Comparison of ENCODE assay signal across 8 cellular contexts in the genomic region with DNA sequence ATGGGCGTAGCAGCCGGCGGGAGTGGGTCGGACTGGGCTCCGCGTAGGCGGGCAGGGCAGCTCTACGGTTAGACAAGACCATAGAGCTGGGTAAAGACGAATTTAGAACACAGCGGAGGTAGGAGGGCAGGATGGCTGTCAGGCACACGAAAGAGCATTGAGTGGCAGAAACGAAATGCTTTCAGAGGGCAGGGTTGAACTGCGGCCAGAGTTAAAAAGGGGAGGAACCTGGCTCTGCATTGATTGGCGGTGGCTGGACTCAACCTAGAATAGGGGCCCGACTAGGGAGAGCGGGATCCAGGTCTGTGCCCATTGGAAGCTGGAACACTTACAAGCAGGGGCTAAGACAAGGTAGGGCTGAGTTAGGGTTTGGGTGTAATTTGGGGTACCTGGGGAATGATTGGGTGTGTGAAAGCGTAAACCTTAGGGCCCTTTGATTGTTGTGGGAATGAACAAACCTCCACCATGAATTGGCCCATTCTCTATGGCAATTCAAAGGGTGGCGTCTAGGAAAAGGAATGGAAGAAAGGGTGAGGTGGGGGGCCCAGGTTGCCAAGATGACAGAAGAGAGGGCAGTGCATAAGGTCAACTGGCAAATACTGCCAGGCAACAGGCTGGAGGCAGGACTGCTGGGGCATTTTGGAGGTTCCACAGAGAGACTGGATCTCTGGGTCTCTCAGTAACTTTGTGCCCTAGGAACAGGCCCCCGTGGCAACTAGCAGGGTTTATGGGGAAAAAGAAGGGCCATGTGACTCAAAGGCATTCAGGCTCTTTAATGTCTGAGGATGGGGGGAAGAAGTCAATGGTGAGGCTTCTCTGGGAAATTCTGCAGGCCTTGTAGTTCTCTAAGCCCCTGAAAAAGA. TPM values are rescaled to one million over a fixed set of nuclear protein-coding genes. Genes with fewer than 3 reads are reported as not detected.
DNase-seq lines count a peak whose midpoint lies in the region; ATAC-seq, FAIRE-seq and TF ChIP-seq lines count a peak whose summit lies in the region.

No MANE protein-coding gene starts in this region.

- peaks cover 2% of the 10 kb centered on the region for H3K79me2 ChIP-seq in HepG2 (ENCODE audit: insufficient read depth, low read length)

- no peak for ATAC-seq in HepG2
- peak; percentile 13 for ATAC-seq in body of pancreas
- ATAC-seq in GM18868 (IDR thresholded peaks at IDR 0.05; ENCODE audit: unreplicated experiment), result no peak
- ATAC-seq in HG03135 (IDR thresholded peaks at IDR 0.05; ENCODE audit: unreplicated experiment), result no peak

- peak overlapping the region in 2 of 3 donors; percentile 64 to 75 for H3K4me3 ChIP-seq in liver (ENCODE audit: low read depth in 1 of 3, low read length in 3 of 3)
- H3K4me3 ChIP-seq in HepG2 (replicated peaks in 1 of 3; ENCODE audit: insufficient read depth in 1 of 3, low read depth in 2 of 3, low read length in 3 of 3), result no peak overlapping the region
- peak overlapping the region in 1 of 2 donors; percentile 21 for H3K4me3 ChIP-seq in body of pancreas
- H3K4me3 ChIP-seq in mesodermal cell (ENCODE audit: extremely low read depth, insufficient read depth, low read length, poor library complexity, severe bottlenecking), result peak overlapping the region; percentile 17

- H3K27me3 ChIP-seq in liver (ENCODE audit: control insufficient read depth in 4 of 4, insufficient read depth in 4 of 4, low read length in 3 of 4), result no peaks in the 10 kb centered on the region
- no peaks in the 10 kb centered on the region for H3K27me3 ChIP-seq in HepG2 (ENCODE audit: control insufficient read depth in 1 of 2, insufficient read depth in 2 of 2, low read length in 2 of 2)
- H3K27me3 ChIP-seq in body of pancreas, result no peaks in the 10 kb centered on the region

- CTCF ChIA-PET in HepG2 (lab: Yijun Ruan, JAX; ENCODE audit: low intra/inter-chr PET ratio, low total read pairs), result no interaction called here

- BruUV-seq in HepG2 (replicated peaks; lab: Mats Ljungman, UMichigan), result no TSS peak

- no peak overlapping the region for H3K4me2 ChIP-seq in HepG2 (ENCODE audit: low read depth, low read length)

- 9% methylated on average over 19 of the region's 19 CpGs for WGBS in liver
- WGBS in HepG2 (ENCODE audit: low lambda C conversion rate), result 98% methylated on average over 17 of the region's 19 CpGs
- WGBS in body of pancreas, 2 donors, result 13 to 23% methylated on average over 7 to 18 of the region's 19 CpGs
- 0 to 9% methylated on average over 8 to 16 of the region's 19 CpGs for WGBS in mesodermal cell (ENCODE audit: insufficient coverage in 2 of 2), 2 experiments

- TF ChIP-seq RAD21 in liver (IDR thresholded peaks at IDR 0.05) (no peak), HepG2 (CRISPR knock-in tag; IDR thresholded peaks at IDR 0.05) (no peak)

- no peak for FAIRE-seq in HepG2 (lab: Jason Lieb, UNC)

- no peak for TF ChIP-seq EP300 in HepG2 (IDR thresholded peaks at IDR 0.05; ENCODE audit: low read depth in 2 of 2, low read length in 2 of 2)
- TF ChIP-seq EP300 in HepG2 (CRISPR knock-in tag; IDR thresholded peaks at IDR 0.05; ENCODE audit: borderline replicate concordance), result no peak

- POLR2A ChIA-PET in HepG2 (lab: Yijun Ruan, JAX), result no interaction called here

- no peak for DNase-seq in HepG2 (ENCODE audit: low spot score)
- no peak for DNase-seq in body of pancreas
- no peak for DNase-seq in NCI-H1930 (lab: John Stamatoyannopoulos, UW)
- no peak for DNase-seq in posterior cingulate gyrus

- TF ChIP-seq CTCF in liver (IDR thresholded peaks at IDR 0.05; ENCODE audit: low read depth, low read length, missing input control) (no peak), HepG2 (CRISPR knock-in tag; IDR thresholded peaks at IDR 0.05) (no peak), body of pancreas (IDR thresholded peaks at IDR 0.05) (no peak)

- H4K20me1 ChIP-seq in HepG2 (ENCODE audit: insufficient read depth, low read length), result no peaks in the 10 kb centered on the region

- H3K36me3 ChIP-seq in liver (ENCODE audit: control insufficient read depth in 4 of 4, insufficient read depth in 3 of 4, low read depth in 1 of 4, low read length in 3 of 4) (peaks cover 0 to 12% (median 5%) of the 10 kb centered on the region in 4 donors), HepG2 (replicated peaks in 1 of 2; ENCODE audit: control insufficient read depth in 1 of 2, insufficient read depth in 2 of 2, low read length in 2 of 2) (peaks cover 3 to 7% of the 10 kb centered on the region in 2 experiments; a peak in 4 of 5 replicates), body of pancreas (replicated peaks in 1 of 2; ENCODE audit: insufficient read depth in 1 of 2, low read depth in 2 of 2) (no peaks in the 10 kb centered on the region), mesodermal cell (ENCODE audit: control insufficient read depth, insufficient read depth, low read length) (peaks cover 26% of the 10 kb centered on the region)

- TF ChIP-seq POLR2A in HepG2 (IDR thresholded peaks at IDR 0.05; ENCODE audit: insufficient read depth in 1 of 2, low read depth in 2 of 2, low read length in 2 of 2) (no peak), body of pancreas (IDR thresholded peaks at IDR 0.05) (peak in 1 of 3 donors; percentile 11)

- H3K9ac ChIP-seq in liver (ENCODE audit: low read depth in 1 of 2, low read length in 2 of 2), result peak overlapping the region; percentile 10 to 25
- H3K9ac ChIP-seq in HepG2 (ENCODE audit: insufficient read depth, low read depth, low read length), result no peak overlapping the region

- no peaks in the 10 kb centered on the region for H3K9me3 ChIP-seq in liver (ENCODE audit: control insufficient read depth in 4 of 4, low read length in 3 of 4)
- no peaks in the 10 kb centered on the region for H3K9me3 ChIP-seq in HepG2 (ENCODE audit: low read length)
- no peaks in the 10 kb centered on the region for H3K9me3 ChIP-seq in body of pancreas
- H3K9me3 ChIP-seq in mesodermal cell (ENCODE audit: control insufficient read depth, low read length), result no peaks in the 10 kb centered on the region

- intact Hi-C loops in HepG2 (cut with micrococcal nuclease; ENCODE audit: unreplicated experiment), result no loop called here
- intact Hi-C loops in body of pancreas (cut with DNase I), result no loop called here
- intact Hi-C loops in posterior cingulate gyrus (cut with DNase I), result loop anchor here (10.0 kb wide), 1 partner anchor 374 kb away; no protein-coding TSS in a partner anchor

- H3K27ac ChIP-seq in liver (ENCODE audit: low read depth in 1 of 2, low read length in 2 of 2) (peak overlapping the region; percentile 94 to 98), HepG2 (ENCODE audit: extremely low read length, insufficient read depth, low read length) (no peak overlapping the region), body of pancreas (peak overlapping the region; percentile 57 to 89 (median 76)), mesodermal cell (ENCODE audit: low read depth, low read length, severe bottlenecking) (peak overlapping the region; percentile 18)

- H2AFZ ChIP-seq in HepG2 (ENCODE audit: low read length), result no peak overlapping the region

- peaks cover 5 to 24% (median 13%) of the 10 kb centered on the region in 4 donors for H3K4me1 ChIP-seq in liver (ENCODE audit: control insufficient read depth in 4 of 4, insufficient read depth in 4 of 4, low read length in 3 of 4)
- no peaks in the 10 kb centered on the region for H3K4me1 ChIP-seq in HepG2 (ENCODE audit: insufficient read depth, low read length)
- peaks cover 20% of the 10 kb centered on the region for H3K4me1 ChIP-seq in body of pancreas
- H3K4me1 ChIP-seq in mesodermal cell (ENCODE audit: control insufficient read depth, insufficient read depth, low read length, poor library complexity, severe bottlenecking), result peaks cover 5% of the 10 kb centered on the region

- in situ Hi-C loops in HepG2 (cut with HindIII; ENCODE audit: extremely low pct_ligation_motif_present, low pct_unique_long_range_greater_than_20kb), result no loop called here

RNA-seq across cellular contexts. Expression of a gene that starts 0.9 kb away (rescaled TPM):
- total RNA-seq in liver (10 to 100 TPM in 1 of 2 donors, 1 to 10 TPM in 1; 6.2 to 14.1 TPM), HepG2 (2016; rRNA removed; fragmentation: Illumina TruSeq; extraction: Trizol) (6.9 and 7.2 TPM in 2 replicates), body of pancreas (1 to 10 TPM; 6.9 to 9.9 TPM)
- polyA plus RNA-seq in liver (10 to 100 TPM in 1 of 2 donors, 1 to 10 TPM in 1; 9.1 to 20.2 TPM), HepG2 (2011; rRNA removed) (4.3 and 4.8 TPM in 2 replicates)
- 7.6 and 7.8 TPM in 2 replicates for total RNA-seq in HepG2 (2016; cell fraction: cytosol; rRNA removed; fragmentation: Illumina TruSeq; extraction: Trizol; ENCODE audit: low read depth)
- total RNA-seq in HepG2 (2016; cell fraction: insoluble cytoplasmic fraction; rRNA removed; fragmentation: Illumina TruSeq; extraction: Trizol), result 5.4 and 7.3 TPM in 2 replicates
- 21.8 and 23.5 TPM in 2 replicates for total RNA-seq in HepG2 (2016; cell fraction: membrane; rRNA removed; fragmentation: Illumina TruSeq; extraction: Trizol)
- total RNA-seq in HepG2 (2016; cell fraction: nucleus; rRNA removed; fragmentation: Illumina TruSeq; extraction: Trizol), result 3.7 and 4.0 TPM in 2 replicates
- polyA plus RNA-seq in HepG2 (2011; cell fraction: cytosol; rRNA removed), result 3.7 and 4.7 TPM in 2 replicates
- 10.4 and 13.0 TPM in 2 replicates for polyA plus RNA-seq in HepG2 (2011; cell fraction: nucleus; rRNA removed)
- 4.7 and 5.0 TPM in 2 replicates for polyA plus RNA-seq in HepG2 (2012)
- 14.9 and 16.4 TPM in 2 replicates for polyA plus RNA-seq in HepG2 (2016; cell fraction: cytosol; fragmentation: Illumina TruSeq; extraction: Trizol; ENCODE audit: low read depth)
- polyA plus RNA-seq in HepG2 (2016; cell fraction: insoluble cytoplasmic fraction; fragmentation: Illumina TruSeq; extraction: Trizol; ENCODE audit: low read depth), result 7.4 and 10.5 TPM in 2 replicates
- 27.8 and 31.6 TPM in 2 replicates for polyA plus RNA-seq in HepG2 (2016; cell fraction: membrane; fragmentation: Illumina TruSeq; extraction: Trizol; ENCODE audit: low read depth)
- 10.0 and 10.7 TPM in 2 replicates for polyA plus RNA-seq in HepG2 (2016; cell fraction: nucleus; fragmentation: Illumina TruSeq; extraction: Trizol; ENCODE audit: insufficient read depth, low read depth)
- 12.3 and 61.1 TPM in 2 replicates for polyA minus RNA-seq in HepG2 (2011; rRNA and poly(A)+ RNA removed; ENCODE audit: low replicate concordance)
- polyA minus RNA-seq in HepG2 (2011; cell fraction: cytosol; rRNA and poly(A)+ RNA removed), result 3.3 and 3.5 TPM in 2 replicates
- 5.0 and 6.2 TPM in 2 replicates for polyA minus RNA-seq in HepG2 (2011; cell fraction: nucleus; rRNA and poly(A)+ RNA removed)
- 30.3 TPM for polyA plus RNA-seq in mesodermal cell (2013, experiment 1 of 2)
- 25.9 TPM for polyA plus RNA-seq in mesodermal cell (2013, experiment 2 of 2)

RNA-seq across cellular contexts. Expression of a gene that starts 7.7 kb away (rescaled TPM):
- total RNA-seq in liver (10 to 100 TPM; 34.0 to 62.1 TPM), HepG2 (2016; rRNA removed; fragmentation: Illumina TruSeq; extraction: Trizol) (107 and 130 TPM in 2 replicates), body of pancreas (10 to 100 TPM; 41.9 to 56.6 TPM)
- polyA plus RNA-seq in liver (10 to 100 TPM; 68.5 to 99.0 TPM), HepG2 (2011; rRNA removed) (104 and 123 TPM in 2 replicates)
- 90.1 and 92.2 TPM in 2 replicates for total RNA-seq in HepG2 (2016; cell fraction: cytosol; rRNA removed; fragmentation: Illumina TruSeq; extraction: Trizol; ENCODE audit: low read depth)
- total RNA-seq in HepG2 (2016; cell fraction: insoluble cytoplasmic fraction; rRNA removed; fragmentation: Illumina TruSeq; extraction: Trizol), result 103 and 134 TPM in 2 replicates
- total RNA-seq in HepG2 (2016; cell fraction: membrane; rRNA removed; fragmentation: Illumina TruSeq; extraction: Trizol), result 117 and 127 TPM in 2 replicates
- total RNA-seq in HepG2 (2016; cell fraction: nucleus; rRNA removed; fragmentation: Illumina TruSeq; extraction: Trizol), result 43.4 and 44.5 TPM in 2 replicates
- 117 and 118 TPM in 2 replicates for polyA plus RNA-seq in HepG2 (2011; cell fraction: cytosol; rRNA removed)
- 39.3 and 43.2 TPM in 2 replicates for polyA plus RNA-seq in HepG2 (2011; cell fraction: nucleus; rRNA removed)
- 76.7 and 90.0 TPM in 2 replicates for polyA plus RNA-seq in HepG2 (2012)
- 96.2 and 97.9 TPM in 2 replicates for polyA plus RNA-seq in HepG2 (2016; cell fraction: cytosol; fragmentation: Illumina TruSeq; extraction: Trizol; ENCODE audit: low read depth)
- polyA plus RNA-seq in HepG2 (2016; cell fraction: insoluble cytoplasmic fraction; fragmentation: Illumina TruSeq; extraction: Trizol; ENCODE audit: low read depth), result 123 and 126 TPM in 2 replicates
- polyA plus RNA-seq in HepG2 (2016; cell fraction: membrane; fragmentation: Illumina TruSeq; extraction: Trizol; ENCODE audit: low read depth), result 96.8 and 107 TPM in 2 replicates
- 58.7 and 62.0 TPM in 2 replicates for polyA plus RNA-seq in HepG2 (2016; cell fraction: nucleus; fragmentation: Illumina TruSeq; extraction: Trizol; ENCODE audit: insufficient read depth, low read depth)
- polyA minus RNA-seq in HepG2 (2011; rRNA and poly(A)+ RNA removed; ENCODE audit: low replicate concordance), result 29.9 and 124 TPM in 2 replicates
- polyA minus RNA-seq in HepG2 (2011; cell fraction: cytosol; rRNA and poly(A)+ RNA removed), result 22.0 and 22.2 TPM in 2 replicates
- polyA minus RNA-seq in HepG2 (2011; cell fraction: nucleus; rRNA and poly(A)+ RNA removed), result 46.2 and 52.3 TPM in 2 replicates
- polyA plus RNA-seq in mesodermal cell (2013, experiment 1 of 2), result 128 TPM
- 123 TPM for polyA plus RNA-seq in mesodermal cell (2013, experiment 2 of 2)

RNA-seq across cellular contexts. Expression of a gene that starts 21.5 kb away (rescaled TPM):
- total RNA-seq in liver, result 10 to 100 TPM; 14.1 to 19.0 TPM
- 10 to 100 TPM; 10.0 to 26.0 TPM for polyA plus RNA-seq in liver
- not detected in 2 replicates for total RNA-seq in HepG2 (2016; rRNA removed; fragmentation: Illumina TruSeq; extraction: Trizol)
- not detected in 2 replicates for total RNA-seq in HepG2 (2016; cell fraction: cytosol; rRNA removed; fragmentation: Illumina TruSeq; extraction: Trizol; ENCODE audit: low read depth)
- total RNA-seq in HepG2 (2016; cell fraction: insoluble cytoplasmic fraction; rRNA removed; fragmentation: Illumina TruSeq; extraction: Trizol), result not detected in 2 replicates
- not detected in 2 replicates for total RNA-seq in HepG2 (2016; cell fraction: membrane; rRNA removed; fragmentation: Illumina TruSeq; extraction: Trizol)
- 0.31 TPM in 1 of 2 replicates, not detected in the other for total RNA-seq in HepG2 (2016; cell fraction: nucleus; rRNA removed; fragmentation: Illumina TruSeq; extraction: Trizol)
- 0.01 TPM in 1 of 2 replicates, not detected in the other for polyA plus RNA-seq in HepG2 (2011; rRNA removed)
- not detected in 2 replicates for polyA plus RNA-seq in HepG2 (2011; cell fraction: cytosol; rRNA removed)
- 0.03 and 0.11 TPM in 2 replicates for polyA plus RNA-seq in HepG2 (2011; cell fraction: nucleus; rRNA removed)
- polyA plus RNA-seq in HepG2 (2012), result 0.09 TPM in 1 of 2 replicates, not detected in the other
- polyA plus RNA-seq in HepG2 (2016; cell fraction: cytosol; fragmentation: Illumina TruSeq; extraction: Trizol; ENCODE audit: low read depth), result not detected in 2 replicates
- not detected in 2 replicates for polyA plus RNA-seq in HepG2 (2016; cell fraction: insoluble cytoplasmic fraction; fragmentation: Illumina TruSeq; extraction: Trizol; ENCODE audit: low read depth)
- polyA plus RNA-seq in HepG2 (2016; cell fraction: membrane; fragmentation: Illumina TruSeq; extraction: Trizol; ENCODE audit: low read depth), result not detected in 2 replicates
- polyA plus RNA-seq in HepG2 (2016; cell fraction: nucleus; fragmentation: Illumina TruSeq; extraction: Trizol; ENCODE audit: insufficient read depth, low read depth), result not detected in 2 replicates
- 0.34 and 0.77 TPM in 2 replicates for polyA minus RNA-seq in HepG2 (2011; rRNA and poly(A)+ RNA removed; ENCODE audit: low replicate concordance)
- not detected in 2 replicates for polyA minus RNA-seq in HepG2 (2011; cell fraction: cytosol; rRNA and poly(A)+ RNA removed)
- 0.13 TPM in 1 of 2 replicates, not detected in the other for polyA minus RNA-seq in HepG2 (2011; cell fraction: nucleus; rRNA and poly(A)+ RNA removed)
- 1 to 10 TPM in 1 of 2 donors, not detected in 1; 1.8 TPM for total RNA-seq in body of pancreas
- polyA plus RNA-seq in mesodermal cell (2013, experiment 1 of 2), result 2.3 TPM
- polyA plus RNA-seq in mesodermal cell (2013, experiment 2 of 2), result 1.9 TPM

RNA-seq across cellular contexts. Expression of a gene that starts 31.6 kb away (rescaled TPM):
- total RNA-seq in liver, result under 1 TPM; 0.09 to 0.33 TPM
- polyA plus RNA-seq in liver, result 1 to 10 TPM in 1 of 2 donors, under 1 TPM in 1; 0.86 to 2.5 TPM
- total RNA-seq in HepG2 (2016; rRNA removed; fragmentation: Illumina TruSeq; extraction: Trizol), result not detected in 2 replicates
- not detected in 2 replicates for total RNA-seq in HepG2 (2016; cell fraction: cytosol; rRNA removed; fragmentation: Illumina TruSeq; extraction: Trizol; ENCODE audit: low read depth)
- not detected in 2 replicates for total RNA-seq in HepG2 (2016; cell fraction: insoluble cytoplasmic fraction; rRNA removed; fragmentation: Illumina TruSeq; extraction: Trizol)
- not detected in 2 replicates for total RNA-seq in HepG2 (2016; cell fraction: membrane; rRNA removed; fragmentation: Illumina TruSeq; extraction: Trizol)
- not detected in 2 replicates for total RNA-seq in HepG2 (2016; cell fraction: nucleus; rRNA removed; fragmentation: Illumina TruSeq; extraction: Trizol)
- not detected in 2 replicates for polyA plus RNA-seq in HepG2 (2011; rRNA removed)
- not detected in 2 replicates for polyA plus RNA-seq in HepG2 (2011; cell fraction: cytosol; rRNA removed)
- not detected in 2 replicates for polyA plus RNA-seq in HepG2 (2011; cell fraction: nucleus; rRNA removed)
- not detected in 2 replicates for polyA plus RNA-seq in HepG2 (2012)
- 0.03 and 0.14 TPM in 2 replicates for polyA plus RNA-seq in HepG2 (2016; cell fraction: cytosol; fragmentation: Illumina TruSeq; extraction: Trizol; ENCODE audit: low read depth)
- polyA plus RNA-seq in HepG2 (2016; cell fraction: insoluble cytoplasmic fraction; fragmentation: Illumina TruSeq; extraction: Trizol; ENCODE audit: low read depth), result not detected in 2 replicates
- 0.08 and 0.29 TPM in 2 replicates for polyA plus RNA-seq in HepG2 (2016; cell fraction: membrane; fragmentation: Illumina TruSeq; extraction: Trizol; ENCODE audit: low read depth)
- not detected in 2 replicates for polyA plus RNA-seq in HepG2 (2016; cell fraction: nucleus; fragmentation: Illumina TruSeq; extraction: Trizol; ENCODE audit: insufficient read depth, low read depth)
- 0.07 TPM in 1 of 2 replicates, not detected in the other for polyA minus RNA-seq in HepG2 (2011; rRNA and poly(A)+ RNA removed; ENCODE audit: low replicate concordance)
- polyA minus RNA-seq in HepG2 (2011; cell fraction: cytosol; rRNA and poly(A)+ RNA removed), result not detected in 2 replicates
- polyA minus RNA-seq in HepG2 (2011; cell fraction: nucleus; rRNA and poly(A)+ RNA removed), result not detected in 2 replicates
- 1 to 10 TPM in 1 of 2 donors, under 1 TPM in 1; 0.26 to 4.0 TPM for total RNA-seq in body of pancreas
- polyA plus RNA-seq in mesodermal cell (2013, experiment 1 of 2), result 2.8 TPM
- polyA plus RNA-seq in mesodermal cell (2013, experiment 2 of 2), result 4.9 TPM

Comparison
In these comparisons a context has a peak if more than half of its experiments do, and no peak if none do; other contexts are left out.
1. H3K4me3 ChIP-seq: peak in liver (2 of 3) and mesodermal cell (single experiment); none in HepG2 (0 of 3).
2. RNA of a gene that starts 21.5 kb away (total RNA-seq): 14.1 to 19.0 TPM in liver; 1.8 TPM in body of pancreas and 0.31 TPM in HepG2; every median in the first group is over 4 times any median in the second.